ENCODE assay signal across 3 cellular contexts in the genomic region with DNA sequence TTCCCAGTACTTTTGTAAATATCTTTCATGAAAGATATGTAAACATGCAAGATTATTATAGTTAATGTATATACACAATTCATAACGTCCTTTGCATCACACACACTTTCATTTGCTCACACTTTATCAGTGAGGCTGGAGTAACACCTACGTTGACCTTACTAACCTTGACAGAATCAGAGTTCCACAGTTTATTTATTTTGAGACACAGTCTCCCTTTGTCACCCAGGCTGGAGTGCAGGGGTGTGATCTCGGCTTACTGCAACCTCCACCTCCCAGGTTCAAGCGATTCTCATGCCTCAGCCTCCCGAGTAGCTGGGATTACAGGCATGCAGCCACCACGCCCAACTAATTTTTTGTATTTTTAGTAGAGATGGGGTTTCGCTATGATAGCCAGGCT. TPM values are rescaled to one million over a fixed set of nuclear protein-coding genes. Genes with fewer than 3 reads are reported as not detected.
DNase-seq lines count a peak whose midpoint lies in the region; ATAC-seq, FAIRE-seq and TF ChIP-seq lines count a peak whose summit lies in the region.
"Not testable (repeated sequence)": the region's sequence is repeated elsewhere in the genome, so short reads cannot be mapped to it uniquely, and the experiment has no call there.
"Had no signal": no experiment of that assay in that cellular context is flagged by ENCODE, and none has a peak within 500 bp of the region (broad histone marks: within the 10 kb centered on the region; RNA-seq: fewer than 3 reads in every experiment).

No MANE protein-coding gene starts in this region.

- 34% methylated on average over 7 of the region's 7 CpGs for WGBS in HepG2 (ENCODE audit: low lambda C conversion rate)

- TF ChIP-seq POLR2A in HepG2 (IDR thresholded peaks at IDR 0.05; ENCODE audit: insufficient read depth in 1 of 2, low read depth in 2 of 2, low read length in 2 of 2): not testable (repeated sequence)

- not testable (repeated sequence) for H2AFZ ChIP-seq in HepG2 (ENCODE audit: low read length)

- H3K4me1 ChIP-seq in HepG2 (ENCODE audit: insufficient read depth, low read length): not testable (repeated sequence)

- intact Hi-C loops in HepG2 (cut with micrococcal nuclease; ENCODE audit: unreplicated experiment): not testable (repeated sequence)

- H3K27ac ChIP-seq in HepG2 (ENCODE audit: extremely low read length, insufficient read depth, low read length): not testable (repeated sequence)

- in situ Hi-C loops in HepG2 (cut with HindIII; ENCODE audit: extremely low pct_ligation_motif_present, low pct_unique_long_range_greater_than_20kb): not testable (repeated sequence)

- not testable (repeated sequence) for TF ChIP-seq CTCF in HepG2 (CRISPR knock-in tag; IDR thresholded peaks at IDR 0.05)

- not testable (repeated sequence) for H3K9ac ChIP-seq in HepG2 (ENCODE audit: insufficient read depth, low read depth, low read length)

- not testable (repeated sequence) for H3K9me3 ChIP-seq in HepG2 (ENCODE audit: low read length)

- H4K20me1 ChIP-seq in HepG2 (ENCODE audit: insufficient read depth, low read length): not testable (repeated sequence)

- not testable (repeated sequence) for H3K79me2 ChIP-seq in HepG2 (ENCODE audit: insufficient read depth, low read length)

- not testable (repeated sequence) for H3K36me3 ChIP-seq in HepG2 (replicated peaks in 1 of 2; ENCODE audit: control insufficient read depth in 1 of 2, insufficient read depth in 2 of 2, low read length in 2 of 2)

- not testable (repeated sequence) for BruUV-seq in HepG2 (replicated peaks; lab: Mats Ljungman, UMichigan)

- TF ChIP-seq RAD21 in HepG2 (CRISPR knock-in tag; IDR thresholded peaks at IDR 0.05): not testable (repeated sequence)

- CTCF ChIA-PET in HepG2 (lab: Yijun Ruan, JAX; ENCODE audit: low intra/inter-chr PET ratio, low total read pairs): not testable (repeated sequence)

- not testable (repeated sequence) for H3K4me3 ChIP-seq in HepG2 (replicated peaks in 1 of 3; ENCODE audit: insufficient read depth in 1 of 3, low read depth in 2 of 3, low read length in 3 of 3)

- DNase-seq in HepG2 (ENCODE audit: low spot score): peak; percentile 30

- TF ChIP-seq EP300 in HepG2 (IDR thresholded peaks at IDR 0.05; ENCODE audit: low read depth in 2 of 2, low read length in 2 of 2); HepG2 (CRISPR knock-in tag; IDR thresholded peaks at IDR 0.05; ENCODE audit: borderline replicate concordance): not testable (repeated sequence)

- ATAC-seq in HepG2: peak; percentile 62; the same call in 2 of the 3 replicates

- not testable (repeated sequence) for H3K4me2 ChIP-seq in HepG2 (ENCODE audit: low read depth, low read length)

- not testable (repeated sequence) for H3K27me3 ChIP-seq in HepG2 (ENCODE audit: control insufficient read depth in 1 of 2, insufficient read depth in 2 of 2, low read length in 2 of 2)

- not testable (repeated sequence) for FAIRE-seq in HepG2 (lab: Jason Lieb, UNC)

- POLR2A ChIA-PET in HepG2 (lab: Yijun Ruan, JAX): not testable (repeated sequence)

TF ChIP-seq in HepG2, 621 proteins besides CTCF, POLR2A, EP300 and RAD21 (continues in another document):
- TF ChIP-seq ZNF460 (CRISPR knock-in tag; IDR thresholded peaks at IDR 0.05; ENCODE audit: borderline replicate concordance) (peak; percentile 30; the same call in 1 of the 2 replicates), NR2F2 (IDR thresholded peaks at IDR 0.05; ENCODE audit: borderline replicate concordance, low read depth) (peak; percentile 43; the same call in 1 of the 2 replicates), GATAD2A (CRISPR knock-in tag; IDR thresholded peaks at IDR 0.05) (peak; percentile 30; the same call in 1 of the 2 replicates), BCL6 (CRISPR knock-in tag; IDR thresholded peaks at IDR 0.05) (peak; percentile 31; the same call in 1 of the 2 replicates), TBX2 (CRISPR knock-in tag; IDR thresholded peaks at IDR 0.05; ENCODE audit: borderline replicate concordance) (peak; percentile 55; the same call in 1 of the 2 replicates), GFI1 (CRISPR knock-in tag; IDR thresholded peaks at IDR 0.05; ENCODE audit: borderline replicate concordance) (peak; percentile 27; the same call in 1 of the 2 replicates), FOXA3 (CRISPR knock-in tag; IDR thresholded peaks at IDR 0.05) (0 out of 2 replicates have a peak, but pooled peaks have one; percentile 10), SOX13 (CRISPR knock-in tag; conservative IDR thresholded peaks at IDR 0.05 in 1 of 2, IDR thresholded peaks at IDR 0.05 in 1 of 2) (peak in 1 of 2 experiments; percentile 51; a peak in 2 of 4 replicates)
- TF ChIP-seq, protein P1, sequence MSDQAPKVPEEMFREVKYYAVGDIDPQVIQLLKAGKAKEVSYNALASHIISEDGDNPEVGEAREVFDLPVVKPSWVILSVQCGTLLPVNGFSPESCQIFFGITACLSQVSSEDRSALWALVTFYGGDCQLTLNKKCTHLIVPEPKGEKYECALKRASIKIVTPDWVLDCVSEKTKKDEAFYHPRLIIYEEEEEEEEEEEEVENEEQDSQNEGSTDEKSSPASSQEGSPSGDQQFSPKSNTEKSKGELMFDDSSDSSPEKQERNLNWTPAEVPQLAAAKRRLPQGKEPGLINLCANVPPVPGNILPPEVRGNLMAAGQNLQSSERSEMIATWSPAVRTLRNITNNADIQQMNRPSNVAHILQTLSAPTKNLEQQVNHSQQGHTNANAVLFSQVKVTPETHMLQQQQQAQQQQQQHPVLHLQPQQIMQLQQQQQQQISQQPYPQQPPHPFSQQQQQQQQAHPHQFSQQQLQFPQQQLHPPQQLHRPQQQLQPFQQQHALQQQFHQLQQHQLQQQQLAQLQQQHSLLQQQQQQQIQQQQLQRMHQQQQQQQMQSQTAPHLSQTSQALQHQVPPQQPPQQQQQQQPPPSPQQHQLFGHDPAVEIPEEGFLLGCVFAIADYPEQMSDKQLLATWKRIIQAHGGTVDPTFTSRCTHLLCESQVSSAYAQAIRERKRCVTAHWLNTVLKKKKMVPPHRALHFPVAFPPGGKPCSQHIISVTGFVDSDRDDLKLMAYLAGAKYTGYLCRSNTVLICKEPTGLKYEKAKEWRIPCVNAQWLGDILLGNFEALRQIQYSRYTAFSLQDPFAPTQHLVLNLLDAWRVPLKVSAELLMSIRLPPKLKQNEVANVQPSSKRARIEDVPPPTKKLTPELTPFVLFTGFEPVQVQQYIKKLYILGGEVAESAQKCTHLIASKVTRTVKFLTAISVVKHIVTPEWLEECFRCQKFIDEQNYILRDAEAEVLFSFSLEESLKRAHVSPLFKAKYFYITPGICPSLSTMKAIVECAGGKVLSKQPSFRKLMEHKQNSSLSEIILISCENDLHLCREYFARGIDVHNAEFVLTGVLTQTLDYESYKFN (CRISPR knock-in tag; conservative IDR thresholded peaks at IDR 0.05): 0 out of 2 replicates have a peak, but pooled peaks have one; percentile 12
- not testable (repeated sequence) for TF ChIP-seq SOX13 (IDR thresholded peaks at IDR 0.05)

RNA-seq across cellular contexts. Expression of gene KIF24, which starts 28.0 kb away (rescaled TPM):
- total RNA-seq in HepG2 (2016; rRNA removed; fragmentation: Illumina TruSeq; extraction: Trizol): 2.8 and 3.0 TPM in 2 replicates
- 0.61 and 0.79 TPM in 2 replicates for total RNA-seq in HepG2 (2016; cell fraction: cytosol; rRNA removed; fragmentation: Illumina TruSeq; extraction: Trizol; ENCODE audit: low read depth)
- total RNA-seq in HepG2 (2016; cell fraction: insoluble cytoplasmic fraction; rRNA removed; fragmentation: Illumina TruSeq; extraction: Trizol): 2.9 and 3.1 TPM in 2 replicates
- 0.96 and 1.1 TPM in 2 replicates for total RNA-seq in HepG2 (2016; cell fraction: membrane; rRNA removed; fragmentation: Illumina TruSeq; extraction: Trizol)
- 4.0 and 4.2 TPM in 2 replicates for total RNA-seq in HepG2 (2016; cell fraction: nucleus; rRNA removed; fragmentation: Illumina TruSeq; extraction: Trizol)
- polyA plus RNA-seq in HepG2 (2011; rRNA removed): 1.1 TPM in 2 replicates
- polyA plus RNA-seq in HepG2 (2011; cell fraction: cytosol; rRNA removed): 0.53 and 0.70 TPM in 2 replicates
- 1.7 and 1.9 TPM in 2 replicates for polyA plus RNA-seq in HepG2 (2011; cell fraction: nucleus; rRNA removed)
- polyA plus RNA-seq in HepG2 (2012): 0.40 and 0.67 TPM in 2 replicates
- 0.29 and 0.34 TPM in 2 replicates for polyA plus RNA-seq in HepG2 (2016; cell fraction: cytosol; fragmentation: Illumina TruSeq; extraction: Trizol; ENCODE audit: low read depth)
- 1.7 and 2.2 TPM in 2 replicates for polyA plus RNA-seq in HepG2 (2016; cell fraction: insoluble cytoplasmic fraction; fragmentation: Illumina TruSeq; extraction: Trizol; ENCODE audit: low read depth)
- 0.55 and 0.58 TPM in 2 replicates for polyA plus RNA-seq in HepG2 (2016; cell fraction: membrane; fragmentation: Illumina TruSeq; extraction: Trizol; ENCODE audit: low read depth)
- polyA plus RNA-seq in HepG2 (2016; cell fraction: nucleus; fragmentation: Illumina TruSeq; extraction: Trizol; ENCODE audit: insufficient read depth, low read depth): 3.6 and 4.2 TPM in 2 replicates
- polyA minus RNA-seq in HepG2 (2011; rRNA and poly(A)+ RNA removed; ENCODE audit: low replicate concordance): 2.8 and 24.8 TPM in 2 replicates
- 0.89 and 1.1 TPM in 2 replicates for polyA minus RNA-seq in HepG2 (2011; cell fraction: cytosol; rRNA and poly(A)+ RNA removed)
- 2.9 and 4.0 TPM in 2 replicates for polyA minus RNA-seq in HepG2 (2011; cell fraction: nucleus; rRNA and poly(A)+ RNA removed)
- polyA plus RNA-seq: CD4-positive, alpha-beta memory T cell; CD8-positive, alpha-beta memory T cell had no signal

RNA-seq across cellular contexts. Expression of gene NUDT2, which starts 28.3 kb away (rescaled TPM):
- total RNA-seq in HepG2 (2016; rRNA removed; fragmentation: Illumina TruSeq; extraction: Trizol): 19.9 and 28.0 TPM in 2 replicates
- total RNA-seq in HepG2 (2016; cell fraction: cytosol; rRNA removed; fragmentation: Illumina TruSeq; extraction: Trizol; ENCODE audit: low read depth): 10.3 and 10.9 TPM in 2 replicates
- total RNA-seq in HepG2 (2016; cell fraction: insoluble cytoplasmic fraction; rRNA removed; fragmentation: Illumina TruSeq; extraction: Trizol): 19.3 and 30.3 TPM in 2 replicates
- 15.4 and 16.7 TPM in 2 replicates for total RNA-seq in HepG2 (2016; cell fraction: membrane; rRNA removed; fragmentation: Illumina TruSeq; extraction: Trizol)
- total RNA-seq in HepG2 (2016; cell fraction: nucleus; rRNA removed; fragmentation: Illumina TruSeq; extraction: Trizol): 7.0 and 9.3 TPM in 2 replicates
- polyA plus RNA-seq in HepG2 (2011; rRNA removed): 19.9 and 24.6 TPM in 2 replicates
- polyA plus RNA-seq in HepG2 (2011; cell fraction: cytosol; rRNA removed): 24.3 and 27.3 TPM in 2 replicates
- 6.9 and 7.0 TPM in 2 replicates for polyA plus RNA-seq in HepG2 (2011; cell fraction: nucleus; rRNA removed)
- 11.3 and 13.8 TPM in 2 replicates for polyA plus RNA-seq in HepG2 (2012)
- 7.8 and 8.4 TPM in 2 replicates for polyA plus RNA-seq in HepG2 (2016; cell fraction: cytosol; fragmentation: Illumina TruSeq; extraction: Trizol; ENCODE audit: low read depth)
- 22.0 and 27.3 TPM in 2 replicates for polyA plus RNA-seq in HepG2 (2016; cell fraction: insoluble cytoplasmic fraction; fragmentation: Illumina TruSeq; extraction: Trizol; ENCODE audit: low read depth)
- polyA plus RNA-seq in HepG2 (2016; cell fraction: membrane; fragmentation: Illumina TruSeq; extraction: Trizol; ENCODE audit: low read depth): 11.0 and 15.4 TPM in 2 replicates
- 13.5 and 15.5 TPM in 2 replicates for polyA plus RNA-seq in HepG2 (2016; cell fraction: nucleus; fragmentation: Illumina TruSeq; extraction: Trizol; ENCODE audit: insufficient read depth, low read depth)
- polyA minus RNA-seq in HepG2 (2011; rRNA and poly(A)+ RNA removed; ENCODE audit: low replicate concordance): 12.3 and 17.3 TPM in 2 replicates
- 3.1 and 4.8 TPM in 2 replicates for polyA minus RNA-seq in HepG2 (2011; cell fraction: cytosol; rRNA and poly(A)+ RNA removed)
- polyA minus RNA-seq in HepG2 (2011; cell fraction: nucleus; rRNA and poly(A)+ RNA removed): 3.5 and 5.1 TPM in 2 replicates
